In genomic region chr5:147483961-147484707, GRCh38 we compare ENCODE assay signal across 8 cellular contexts. TPM values are rescaled to one million over a fixed set of nuclear protein-coding genes. Genes with fewer than 3 reads are reported as not detected.
DNase-seq lines count a peak whose midpoint lies in the region; ATAC-seq and TF ChIP-seq lines count a peak whose summit lies in the region.

No MANE protein-coding gene starts in this region.

- 6 to 27% methylated on average over 5 of the region's 5 CpGs for WGBS in esophagus, 2 donors

- H3K4me1 ChIP-seq in esophagus (ENCODE audit: control insufficient read depth in 2 of 2, insufficient read depth in 2 of 2, low read length in 1 of 2) = no peaks in the 10 kb centered on the region
- H3K4me1 ChIP-seq in osteoblast (ENCODE audit: insufficient read depth, low read length) = peaks cover 55% of the 10 kb centered on the region
- H3K4me1 ChIP-seq in effector memory CD4-positive, alpha-beta T cell (ENCODE audit: control insufficient read depth, insufficient read depth, low read length, poor library complexity, severe bottlenecking) = no peaks in the 10 kb centered on the region

- H3K4me2 ChIP-seq in osteoblast (ENCODE audit: insufficient read depth, low read length) = peak overlapping the region; percentile 74

- H3K4me3 ChIP-seq in esophagus (ENCODE audit: low read depth in 1 of 2, low read length in 2 of 2) = no peak overlapping the region
- peak overlapping the region; percentile 42 for H3K4me3 ChIP-seq in osteoblast (ENCODE audit: insufficient read depth, low read length)
- H3K4me3 ChIP-seq in effector memory CD4-positive, alpha-beta T cell (ENCODE audit: insufficient read depth, low read depth, low read length, poor library complexity, severe bottlenecking) = no peak overlapping the region

- peak; percentile 95 for DNase-seq in Daoy (ENCODE audit: low read depth)
- DNase-seq in NCI-H446 (lab: John Stamatoyannopoulos, UW) = peak; percentile 89 to 92
- DNase-seq in osteoblast (ENCODE audit: insufficient read length, low spot score, missing footprints) = peak; percentile 66
- DNase-seq in stimulated activated naive CD4-positive, alpha-beta T cell treated with Interleukin-2 at 50 U/mL for 16 hours (lab: John Stamatoyannopoulos, UW) = no peak
- no peak for DNase-seq in effector memory CD4-positive, alpha-beta T cell

- no peak for ATAC-seq in GM21360 (IDR thresholded peaks at IDR 0.05; ENCODE audit: unreplicated experiment)
- ATAC-seq in HG02973 (IDR thresholded peaks at IDR 0.05; ENCODE audit: unreplicated experiment) = no peak

- no peaks in the 10 kb centered on the region for H4K20me1 ChIP-seq in osteoblast (ENCODE audit: insufficient read depth, low read length)

- H3K9me3 ChIP-seq in esophagus (ENCODE audit: control insufficient read depth in 2 of 2, insufficient read depth in 1 of 2, low read depth in 1 of 2, low read length in 1 of 2) (no peaks in the 10 kb centered on the region), osteoblast (ENCODE audit: low read depth, low read length) (no peaks in the 10 kb centered on the region)
- no peaks in the 10 kb centered on the region for H3K9me3 ChIP-seq in effector memory CD4-positive, alpha-beta T cell (ENCODE audit: control insufficient read depth, low read length)

- H3K27me3 ChIP-seq in esophagus (ENCODE audit: control insufficient read depth in 1 of 2, insufficient read depth in 2 of 2, low read length in 2 of 2) (no peaks in the 10 kb centered on the region), osteoblast (ENCODE audit: insufficient read depth, low read length) (no peaks in the 10 kb centered on the region)
- H3K27me3 ChIP-seq in effector memory CD4-positive, alpha-beta T cell (replicated peaks; ENCODE audit: control insufficient read depth, insufficient read depth, low read length, poor library complexity, severe bottlenecking) = no peaks in the 10 kb centered on the region

- H3K36me3 ChIP-seq in esophagus (ENCODE audit: control insufficient read depth in 2 of 2, insufficient read depth in 2 of 2, low read length in 1 of 2) (no peaks in the 10 kb centered on the region), osteoblast (ENCODE audit: insufficient read depth, low read length) (no peaks in the 10 kb centered on the region)
- no peaks in the 10 kb centered on the region for H3K36me3 ChIP-seq in effector memory CD4-positive, alpha-beta T cell (ENCODE audit: control insufficient read depth, insufficient read depth, low read length)

- H3K27ac ChIP-seq in esophagus (ENCODE audit: low read depth in 2 of 2, low read length in 1 of 2) (peak overlapping the region; percentile 64 to 71), osteoblast (ENCODE audit: low read depth, low read length) (peak overlapping the region; percentile 100)
- H3K27ac ChIP-seq in effector memory CD4-positive, alpha-beta T cell (ENCODE audit: insufficient read depth, low read length, poor library complexity, severe bottlenecking) = no peak overlapping the region

- TF ChIP-seq CTCF in osteoblast (IDR thresholded peaks at IDR 0.05; ENCODE audit: extremely low read depth, low read depth, low read length) = no peak

- H2AFZ ChIP-seq in osteoblast (ENCODE audit: low read length) = no peak overlapping the region

- H3K79me2 ChIP-seq in osteoblast (ENCODE audit: insufficient read depth, low read length) = peaks cover 20% of the 10 kb centered on the region

RNA-seq across cellular contexts. Expression of gene DPYSL3, which starts 25.7 kb away (rescaled TPM):
- 133 and 141 TPM in 2 replicates for total RNA-seq in Daoy (2014; rRNA removed; shearing (Covaris generic))
- 10 to 100 TPM in 1 of 2 donors, 1 to 10 TPM in 1; 7.2 to 22.1 TPM for polyA plus RNA-seq in esophagus
- 80.4 and 119 TPM in 2 replicates for total RNA-seq in osteoblast

Comparison
In these comparisons a context has a peak if more than half of its experiments do, and no peak if none do; other contexts are left out.
1. DNase-seq: peak in Daoy (single experiment), NCI-H446 (2 of 2) and osteoblast (single experiment); none in stimulated activated naive CD4-positive, alpha-beta T cell treated with Interleukin-2 at 50 U/mL for 16 hours (single experiment) and effector memory CD4-positive, alpha-beta T cell (0 of 3).